Comparison of ENCODE assay signal across 27 cellular contexts in genomic region chr3:39977058-39977794, GRCh38.
"Had no signal": no experiment of that assay in that cellular context is flagged by ENCODE, and none has a peak within 500 bp of the region (broad histone marks: within the 10 kb centered on the region; RNA-seq: fewer than 3 reads in every experiment).

No MANE protein-coding gene starts in this region.

- H3K36me3 ChIP-seq: ascending aorta, breast epithelium, cardiac muscle cell, colonic mucosa, esophagus squamous epithelium, gastroesophageal sphincter had no signal

- H3K4me3 ChIP-seq: ascending aorta, breast epithelium, cardiac muscle cell, colonic mucosa, dorsolateral prefrontal cortex, esophagus squamous epithelium, gastroesophageal sphincter had no signal

- H3K27ac ChIP-seq: ascending aorta, breast epithelium, cardiac muscle cell, colonic mucosa, esophagus squamous epithelium, gastroesophageal sphincter had no signal

- H3K9me3 ChIP-seq: ascending aorta, breast epithelium, colonic mucosa, esophagus squamous epithelium, gastroesophageal sphincter had no signal

- H3K4me1 ChIP-seq: ascending aorta, breast epithelium, colonic mucosa, esophagus squamous epithelium, gastroesophageal sphincter had no signal

- DNase-seq: activated CD4-positive, alpha-beta memory T cell treated with anti-CD3 and anti-CD28 coated beads, Interleukin-2, amount 10 ng/mL, durations not matched to agents 7 days and 5 days; activated CD4-positive, alpha-beta T cell treated with anti-CD3 and anti-CD28 coated beads for 1 hour; activated CD4-positive, alpha-beta T cell treated with anti-CD3 and anti-CD28 coated beads for 4 hours; activated CD4-positive, alpha-beta T cell treated with anti-CD3 and anti-CD28 coated beads, Interleukin-2, amount 10 ng/mL, durations not matched to agents 7 days and 5 days; activated CD4-positive, alpha-beta T cell treated with anti-CD3 and anti-CD28 coated beads, Interleukin-2, amount 50 U/mL, for 4 hours; activated CD8-positive, alpha-beta memory T cell treated with anti-CD3 and anti-CD28 coated beads, Interleukin-2, amount 50 U/mL, for 48 hours; activated gamma-delta T cell; activated naive CD4-positive, alpha-beta T cell; activated naive CD4-positive, alpha-beta T cell treated with anti-CD3 and anti-CD28 coated beads, Interleukin-2, amount 10 ng/mL, durations not matched to agents 7 days and 5 days; activated naive CD8-positive, alpha-beta T cell treated with anti-CD3 and anti-CD28 coated beads, Interleukin-2, amount 10 ng/mL, durations not matched to agents 7 days and 5 days; activated T-cell treated with anti-CD3 and anti-CD28 coated beads for 4 hours; activated T-cell treated with anti-CD3 and anti-CD28 coated beads, Interleukin-2, amount 50 U/mL, for 24 hours; activated T-cell treated with anti-CD3 and anti-CD28 coated beads, Interleukin-2, amount 50 U/mL, for 72 hours; central memory CD4-positive, alpha-beta T cell; cerebellar nuclear complex; colonic mucosa; dorsolateral prefrontal cortex; effector memory CD4-positive, alpha-beta T cell; endodermal cell; erythroblast; esophagus squamous epithelium; foreskin melanocyte; T-helper 2 cell had no signal

- H3K27me3 ChIP-seq: ascending aorta, breast epithelium, cardiac muscle cell, colonic mucosa, dorsolateral prefrontal cortex, esophagus squamous epithelium, gastroesophageal sphincter had no signal
